In the genomic region with DNA sequence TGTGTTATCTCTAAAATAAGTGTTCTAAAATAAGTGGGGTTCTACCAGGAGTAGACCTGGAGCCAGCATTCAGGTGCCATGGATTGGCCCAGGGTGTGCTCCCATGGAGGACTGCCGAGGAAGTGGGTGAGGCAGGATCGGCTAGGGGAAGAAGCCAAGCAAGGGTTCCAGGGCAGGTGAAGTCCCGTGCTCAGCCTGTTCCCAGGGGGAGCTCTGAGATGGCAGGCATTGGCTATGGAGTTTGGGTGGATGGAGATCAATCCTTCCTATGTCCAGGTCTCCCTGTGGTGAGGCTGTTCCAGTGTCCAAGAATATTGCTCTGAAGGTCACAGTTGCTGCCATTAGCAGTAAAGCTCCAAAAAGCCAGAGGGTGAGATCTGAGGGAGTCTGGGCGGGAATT, we compare ENCODE assay signal across 16 cellular contexts. TPM values are rescaled to one million over a fixed set of nuclear protein-coding genes. Genes with fewer than 3 reads are reported as not detected.
DNase-seq lines count a peak whose midpoint lies in the region; ATAC-seq and TF ChIP-seq lines count a peak whose summit lies in the region.
"Had no signal": no experiment of that assay in that cellular context is flagged by ENCODE, and none has a peak within 500 bp of the region (broad histone marks: within the 10 kb centered on the region; RNA-seq: fewer than 3 reads in every experiment).

No MANE protein-coding gene starts in this region.

- H3K27me3 Mint-ChIP-seq in chondrocyte (ENCODE audit: low read depth) = no peaks in the 10 kb centered on the region
- H3K27me3 Mint-ChIP-seq in osteocyte (ENCODE audit: unreplicated experiment) = no peaks in the 10 kb centered on the region
- H3K27me3 Mint-ChIP-seq in H9 (ENCODE audit: low read depth) = no peaks in the 10 kb centered on the region; the same call in none of the 2 replicates

- H3K79me2 ChIP-seq in H9 (ENCODE audit: insufficient read depth, low read length) = no peaks in the 10 kb centered on the region

- H3K9ac ChIP-seq in H9 (ENCODE audit: extremely low read depth, insufficient read length, low read length) = no peak overlapping the region
- H3K9ac ChIP-seq: KMS-11, SK-N-SH had no signal

- H4K5ac ChIP-seq in H9 (ENCODE audit: insufficient read length, low read depth, low read length) = no peak overlapping the region

- H4K91ac ChIP-seq in H9 (ENCODE audit: insufficient read length, low read depth, low read length) = no peak overlapping the region

- H3T11ph ChIP-seq in H9 (ENCODE audit: low read length) = no peak overlapping the region

- H3K36me3 Mint-ChIP-seq in chondrocyte (ENCODE audit: low read depth) = no peaks in the 10 kb centered on the region
- H3K36me3 Mint-ChIP-seq in osteocyte (ENCODE audit: unreplicated experiment) = no peaks in the 10 kb centered on the region
- no peaks in the 10 kb centered on the region for H3K36me3 Mint-ChIP-seq in H9 (ENCODE audit: insufficient read depth in 1 of 3, low read depth in 3 of 3)
- H3K36me3 Mint-ChIP-seq: CD4-positive, CD25-positive, alpha-beta regulatory T cell had no signal

- no peak overlapping the region for H3K23ac ChIP-seq in H9 (ENCODE audit: insufficient read length, low read depth, low read length)

- no peak overlapping the region for H3K4me3 Mint-ChIP-seq in chondrocyte (ENCODE audit: unreplicated experiment)
- H3K4me3 Mint-ChIP-seq in osteocyte (ENCODE audit: unreplicated experiment) = no peak overlapping the region
- H3K4me3 Mint-ChIP-seq in H9 = no peak overlapping the region
- H3K4me3 Mint-ChIP-seq: B cell; CD4-positive, CD25-positive, alpha-beta regulatory T cell had no signal

- no peak overlapping the region; the same call in 1 of the 2 replicates for H3K14ac ChIP-seq in H9 (ENCODE audit: insufficient read depth, low read length)

- WGBS in H9 (ENCODE audit: extremely low coverage, insufficient read length, low lambda C conversion rate) = no CpG with 5 or more reads among the region's 4 CpGs

- H3K4me1 Mint-ChIP-seq in chondrocyte (ENCODE audit: low read depth) (peaks cover 63% of the 10 kb centered on the region), osteocyte (ENCODE audit: unreplicated experiment) (peaks cover 47% of the 10 kb centered on the region), H9 (no peaks in the 10 kb centered on the region)
- H3K4me1 Mint-ChIP-seq: B cell; CD4-positive, CD25-positive, alpha-beta regulatory T cell had no signal

- no peaks in the 10 kb centered on the region for H3K23me2 ChIP-seq in H9 (ENCODE audit: insufficient read length, low read depth, low read length, poor library complexity, severe bottlenecking)

- no peaks in the 10 kb centered on the region for H3K79me1 ChIP-seq in H9 (ENCODE audit: insufficient read depth, low read depth, low read length, poor library complexity, severe bottlenecking)

- H3K27ac ChIP-seq in angular gyrus (ENCODE audit: low read depth, low read length) (peak overlapping the region; percentile 65), temporal lobe (ENCODE audit: low read depth, low read length) (peak overlapping the region; percentile 70), H9 (ENCODE audit: insufficient read length, low read depth, low read length) (no peak overlapping the region)
- H3K27ac ChIP-seq: KMS-11 had no signal

- no peak overlapping the region for H2BK20ac ChIP-seq in H9 (ENCODE audit: low read depth, low read length, poor library complexity, severe bottlenecking)

- H3K27ac Mint-ChIP-seq in chondrocyte (ENCODE audit: unreplicated experiment) (peak overlapping the region; percentile 96), osteocyte (ENCODE audit: unreplicated experiment) (peak overlapping the region; percentile 94), H9 (peak overlapping the region in 1 of 3 experiments; percentile 90; a peak in 1 of 7 replicates)
- H3K27ac Mint-ChIP-seq: B cell; CD4-positive, CD25-positive, alpha-beta regulatory T cell had no signal

- no peaks in the 10 kb centered on the region for H3K4me1 ChIP-seq in H9 (ENCODE audit: insufficient read depth, low read length)

- H3K4me2 ChIP-seq in H9 (ENCODE audit: insufficient read depth, insufficient read length, low read length) = no peak overlapping the region
- H3K4me2 ChIP-seq: KMS-11 had no signal

- no peak for DNase-seq in chondrocyte (ENCODE audit: low spot score)
- DNase-seq in osteocyte (ENCODE audit: extremely low spot score, unreplicated experiment) = peak; percentile 79
- no peak for DNase-seq in NCI-H146 (lab: John Stamatoyannopoulos, UW)
- no peak for DNase-seq in H9
- DNase-seq: CD4-positive, CD25-positive, alpha-beta regulatory T cell; NCI-H1048; NCI-H1436 treated with DMSO at 0.1 percent for 48 hours; NCI-H524; SK-N-SH had no signal

- no peak for ATAC-seq in GM19463 (IDR thresholded peaks at IDR 0.05; ENCODE audit: unreplicated experiment)
- ATAC-seq: HepG2, Panc1 had no signal

- H2AFZ ChIP-seq in H9 (ENCODE audit: low read length) = no peak overlapping the region

- no peaks in the 10 kb centered on the region for H3K9me3 ChIP-seq in H9 (ENCODE audit: control insufficient read depth, low read depth, low read length)
- H3K9me3 ChIP-seq: SK-N-SH had no signal

- no peak overlapping the region for H3K4ac ChIP-seq in H9 (ENCODE audit: low read depth, low read length)

- H4K8ac ChIP-seq in H9 (replicated peaks; ENCODE audit: insufficient read length, low read depth, low read length) = no peak overlapping the region

- no peak overlapping the region for H2AK5ac ChIP-seq in H9 (ENCODE audit: insufficient read length, low read length)

- H2BK15ac ChIP-seq in H9 (ENCODE audit: low read depth, low read length) = no peak overlapping the region

- H3K9me3 Mint-ChIP-seq in chondrocyte (ENCODE audit: low read depth) = no peaks in the 10 kb centered on the region
- H3K9me3 Mint-ChIP-seq in osteocyte (ENCODE audit: unreplicated experiment) = no peaks in the 10 kb centered on the region
- no peaks in the 10 kb centered on the region for H3K9me3 Mint-ChIP-seq in H9

- no peak overlapping the region for H2BK5ac ChIP-seq in H9 (ENCODE audit: insufficient read length, low read length)

- H3K18ac ChIP-seq in H9 (ENCODE audit: insufficient read length, low read depth, low read length) = no peak overlapping the region

- no peak overlapping the region for H3K56ac ChIP-seq in H9 (ENCODE audit: insufficient read length, low read depth, low read length)

- no peaks in the 10 kb centered on the region for H4K20me1 ChIP-seq in H9 (ENCODE audit: control insufficient read depth, insufficient read depth, insufficient read length)

- H3K27me3 ChIP-seq in H9 (ENCODE audit: insufficient read depth, low read length) = no peaks in the 10 kb centered on the region

- no peak overlapping the region for H2BK12ac ChIP-seq in H9 (ENCODE audit: insufficient read length, low read depth, low read length)

- TF ChIP-seq CTCF in chondrocyte (IDR thresholded peaks at IDR 0.05) = no peak
- TF ChIP-seq CTCF in osteocyte (IDR thresholded peaks at IDR 0.05) = no peak
- no peak for TF ChIP-seq CTCF in H9 (conservative IDR thresholded peaks at IDR 0.05)

- no peak overlapping the region for H2BK120ac ChIP-seq in H9 (ENCODE audit: low read depth, low read length, poor library complexity, severe bottlenecking)

RNA-seq across cellular contexts. Expression of a gene that starts 46.9 kb away (rescaled TPM):
- total RNA-seq in chondrocyte (965 to 1,105 TPM (median 1,092 TPM) in 3 replicates), osteocyte (1,149 and 1,161 TPM in 2 replicates), temporal lobe (1.5 TPM), H9 (2021) (0.07 TPM in 1 of 2 replicates, not detected in the other)
- total RNA-seq: B cell; CD4-positive, CD25-positive, alpha-beta regulatory T cell; HepG2 had no signal

Comparison
In these comparisons a context has a peak if more than half of its experiments do, and no peak if none do; other contexts are left out.
1. RNA of a gene that starts 46.9 kb away (total RNA-seq): 1,149 to 1,161 TPM in osteocyte and 965 to 1,105 TPM in chondrocyte; 1.5 TPM in temporal lobe (single experiment) and 0.07 TPM in H9; every median in the first group is over 100 times any median in the second.